In the genomic region with DNA sequence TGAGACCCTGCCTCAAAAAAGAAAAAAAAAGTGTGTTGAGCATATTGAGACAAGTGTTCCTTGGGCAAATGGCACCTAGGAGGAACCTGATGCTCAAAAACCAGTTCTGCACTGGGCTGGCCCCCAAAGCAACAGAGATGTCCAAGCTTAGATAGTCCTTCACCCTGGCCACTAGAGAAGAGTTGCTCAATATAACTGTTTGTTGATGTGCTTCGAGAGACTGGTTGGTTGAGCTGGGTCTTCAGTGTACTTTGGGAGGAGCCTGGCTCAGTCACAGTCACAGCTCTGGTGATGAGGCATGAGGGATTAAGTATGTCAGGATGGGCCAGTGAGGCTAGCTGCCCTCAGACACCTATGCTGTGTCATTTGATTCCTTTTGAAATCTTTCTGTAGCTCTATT, we compare ENCODE assay signal across 2 cellular contexts.
A peak's percentile ranks its signal among the peaks of the same experiment; 100 is the strongest.
TF ChIP-seq lines count a peak whose summit lies in the region.

No MANE protein-coding gene starts in this region.

TF ChIP-seq in IMR-90, 13 proteins besides CTCF, POLR2A, EP300 and RAD21:
- 0 out of 2 replicates have a peak, but pooled peaks have one; percentile 8 for TF ChIP-seq CEBPB (IDR thresholded peaks at IDR 0.05; ENCODE audit: low read depth, low read length)
- TF ChIP-seq MAZ (IDR thresholded peaks at IDR 0.05; ENCODE audit: borderline replicate concordance, low read depth, low read length), result no peak

TF ChIP-seq in HepG2, 621 proteins besides CTCF, POLR2A, EP300 and RAD21 (continues in another document):
- TF ChIP-seq SAP130 (CRISPR knock-in tag; IDR thresholded peaks at IDR 0.05; ENCODE audit: low read depth) (peak; percentile 28; the same call in 1 of the 2 replicates), BCLAF1 (IDR thresholded peaks at IDR 0.05) (no peak), PCBP1 (IDR thresholded peaks at IDR 0.05; ENCODE audit: borderline replicate concordance, low read depth, low read length) (no peak), ATF7-NPFF (CRISPR knock-in tag; IDR thresholded peaks at IDR 0.05; ENCODE audit: low read depth) (no peak), CEBPG (CRISPR knock-in tag; IDR thresholded peaks at IDR 0.05) (peak; percentile 86), ZNF749 (CRISPR knock-in tag; IDR thresholded peaks at IDR 0.05; ENCODE audit: borderline replicate concordance) (no peak), KLF12 (CRISPR knock-in tag; IDR thresholded peaks at IDR 0.05; ENCODE audit: borderline replicate concordance) (no peak), NFE2L1 (CRISPR knock-in tag; IDR thresholded peaks at IDR 0.05; ENCODE audit: borderline replicate concordance) (no peak), ZNF644 (CRISPR knock-in tag; IDR thresholded peaks at IDR 0.05; ENCODE audit: low read depth) (peak; percentile 77), TBX3 (IDR thresholded peaks at IDR 0.05; ENCODE audit: borderline replicate concordance) (no peak), ZNF224 (CRISPR knock-in tag; IDR thresholded peaks at IDR 0.05) (no peak), BRF2 (CRISPR knock-in tag; IDR thresholded peaks at IDR 0.05) (no peak), KLF16 (CRISPR knock-in tag; IDR thresholded peaks at IDR 0.05) (no peak), YEATS2 (CRISPR knock-in tag; IDR thresholded peaks at IDR 0.05; ENCODE audit: borderline replicate concordance) (no peak), ZFP91 (CRISPR knock-in tag; IDR thresholded peaks at IDR 0.05; ENCODE audit: borderline replicate concordance) (no peak), ZNF331 (CRISPR knock-in tag; IDR thresholded peaks at IDR 0.05) (0 out of 2 replicates have a peak, but pooled peaks have one; percentile 21), TMF1 (CRISPR knock-in tag; IDR thresholded peaks at IDR 0.05; ENCODE audit: low read depth) (no peak), TEF (CRISPR knock-in tag; IDR thresholded peaks at IDR 0.05) (no peak), ZXDC (CRISPR knock-in tag; IDR thresholded peaks at IDR 0.05) (no peak), SMARCC2 (IDR thresholded peaks at IDR 0.05) (no peak), KLF15 (CRISPR knock-in tag; IDR thresholded peaks at IDR 0.05; ENCODE audit: borderline replicate concordance) (no peak), ZNF652 (CRISPR knock-in tag; IDR thresholded peaks at IDR 0.05; ENCODE audit: borderline replicate concordance, low read depth) (no peak), JUN (CRISPR knock-in tag; IDR thresholded peaks at IDR 0.05) (no peak), ZBTB21 (CRISPR knock-in tag; IDR thresholded peaks at IDR 0.05) (no peak), ZNF232 (CRISPR knock-in tag; IDR thresholded peaks at IDR 0.05; ENCODE audit: borderline replicate concordance) (no peak), NFRKB (IDR thresholded peaks at IDR 0.05) (no peak), RXRB (CRISPR knock-in tag; IDR thresholded peaks at IDR 0.05; ENCODE audit: borderline replicate concordance) (peak; percentile 31; the same call in 1 of the 2 replicates), SOX13 (IDR thresholded peaks at IDR 0.05) (no peak), SOX13 (CRISPR knock-in tag; conservative IDR thresholded peaks at IDR 0.05 in 1 of 2, IDR thresholded peaks at IDR 0.05 in 1 of 2) (0 out of 4 replicates have a peak, but pooled peaks of 1 of the 2 experiments have one; percentile 15), TEAD3 (CRISPR knock-in tag; optimal IDR thresholded peaks at IDR 0.05; ENCODE audit: borderline replicate concordance) (no peak), ZMYM4 (CRISPR knock-in tag; IDR thresholded peaks at IDR 0.05) (peak; percentile 53), ZIK1 (CRISPR knock-in tag; IDR thresholded peaks at IDR 0.05; ENCODE audit: borderline replicate concordance, low read depth) (no peak), ZBTB1 (CRISPR knock-in tag; IDR thresholded peaks at IDR 0.05; ENCODE audit: borderline replicate concordance) (no peak), ZNF296 (CRISPR knock-in tag; conservative IDR thresholded peaks at IDR 0.05) (no peak), PRPF4 (IDR thresholded peaks at IDR 0.05; ENCODE audit: low read depth, low read length, poor library complexity, severe bottlenecking) (no peak), EZH2 (conservative IDR thresholded peaks at IDR 0.05; ENCODE audit: low read depth, low read length) (no peak), ZNF263 (CRISPR knock-in tag; IDR thresholded peaks at IDR 0.05) (peak; percentile 20; the same call in 1 of the 2 replicates), NPAS2 (CRISPR knock-in tag; IDR thresholded peaks at IDR 0.05; ENCODE audit: borderline replicate concordance) (no peak), CEBPB (IDR thresholded peaks at IDR 0.05; ENCODE audit: borderline replicate concordance, low read depth, low read length) (peak; percentile 84)
- TF ChIP-seq, protein P1, sequence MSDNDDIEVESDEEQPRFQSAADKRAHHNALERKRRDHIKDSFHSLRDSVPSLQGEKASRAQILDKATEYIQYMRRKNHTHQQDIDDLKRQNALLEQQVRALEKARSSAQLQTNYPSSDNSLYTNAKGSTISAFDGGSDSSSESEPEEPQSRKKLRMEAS (IDR thresholded peaks at IDR 0.05), result no peak
- TF ChIP-seq, protein P2, sequence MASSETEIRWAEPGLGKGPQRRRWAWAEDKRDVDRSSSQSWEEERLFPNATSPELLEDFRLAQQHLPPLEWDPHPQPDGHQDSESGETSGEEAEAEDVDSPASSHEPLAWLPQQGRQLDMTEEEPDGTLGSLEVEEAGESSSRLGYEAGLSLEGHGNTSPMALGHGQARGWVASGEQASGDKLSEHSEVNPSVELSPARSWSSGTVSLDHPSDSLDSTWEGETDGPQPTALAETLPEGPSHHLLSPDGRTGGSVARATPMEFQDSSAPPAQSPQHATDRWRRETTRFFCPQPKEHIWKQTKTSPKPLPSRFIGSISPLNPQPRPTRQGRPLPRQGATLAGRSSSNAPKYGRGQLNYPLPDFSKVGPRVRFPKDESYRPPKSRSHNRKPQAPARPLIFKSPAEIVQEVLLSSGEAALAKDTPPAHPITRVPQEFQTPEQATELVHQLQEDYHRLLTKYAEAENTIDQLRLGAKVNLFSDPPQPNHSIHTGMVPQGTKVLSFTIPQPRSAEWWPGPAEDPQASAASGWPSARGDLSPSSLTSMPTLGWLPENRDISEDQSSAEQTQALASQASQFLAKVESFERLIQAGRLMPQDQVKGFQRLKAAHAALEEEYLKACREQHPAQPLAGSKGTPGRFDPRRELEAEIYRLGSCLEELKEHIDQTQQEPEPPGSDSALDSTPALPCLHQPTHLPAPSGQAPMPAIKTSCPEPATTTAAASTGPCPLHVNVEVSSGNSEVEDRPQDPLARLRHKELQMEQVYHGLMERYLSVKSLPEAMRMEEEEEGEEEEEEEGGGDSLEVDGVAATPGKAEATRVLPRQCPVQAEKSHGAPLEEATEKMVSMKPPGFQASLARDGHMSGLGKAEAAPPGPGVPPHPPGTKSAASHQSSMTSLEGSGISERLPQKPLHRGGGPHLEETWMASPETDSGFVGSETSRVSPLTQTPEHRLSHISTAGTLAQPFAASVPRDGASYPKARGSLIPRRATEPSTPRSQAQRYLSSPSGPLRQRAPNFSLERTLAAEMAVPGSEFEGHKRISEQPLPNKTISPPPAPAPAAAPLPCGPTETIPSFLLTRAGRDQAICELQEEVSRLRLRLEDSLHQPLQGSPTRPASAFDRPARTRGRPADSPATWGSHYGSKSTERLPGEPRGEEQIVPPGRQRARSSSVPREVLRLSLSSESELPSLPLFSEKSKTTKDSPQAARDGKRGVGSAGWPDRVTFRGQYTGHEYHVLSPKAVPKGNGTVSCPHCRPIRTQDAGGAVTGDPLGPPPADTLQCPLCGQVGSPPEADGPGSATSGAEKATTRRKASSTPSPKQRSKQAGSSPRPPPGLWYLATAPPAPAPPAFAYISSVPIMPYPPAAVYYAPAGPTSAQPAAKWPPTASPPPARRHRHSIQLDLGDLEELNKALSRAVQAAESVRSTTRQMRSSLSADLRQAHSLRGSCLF (CRISPR knock-in tag; IDR thresholded peaks at IDR 0.05; ENCODE audit: borderline replicate concordance), result no peak
- TF ChIP-seq, protein P3, sequence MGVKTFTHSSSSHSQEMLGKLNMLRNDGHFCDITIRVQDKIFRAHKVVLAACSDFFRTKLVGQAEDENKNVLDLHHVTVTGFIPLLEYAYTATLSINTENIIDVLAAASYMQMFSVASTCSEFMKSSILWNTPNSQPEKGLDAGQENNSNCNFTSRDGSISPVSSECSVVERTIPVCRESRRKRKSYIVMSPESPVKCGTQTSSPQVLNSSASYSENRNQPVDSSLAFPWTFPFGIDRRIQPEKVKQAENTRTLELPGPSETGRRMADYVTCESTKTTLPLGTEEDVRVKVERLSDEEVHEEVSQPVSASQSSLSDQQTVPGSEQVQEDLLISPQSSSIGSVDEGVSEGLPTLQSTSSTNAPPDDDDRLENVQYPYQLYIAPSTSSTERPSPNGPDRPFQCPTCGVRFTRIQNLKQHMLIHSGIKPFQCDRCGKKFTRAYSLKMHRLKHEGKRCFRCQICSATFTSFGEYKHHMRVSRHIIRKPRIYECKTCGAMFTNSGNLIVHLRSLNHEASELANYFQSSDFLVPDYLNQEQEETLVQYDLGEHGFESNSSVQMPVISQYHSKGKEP (CRISPR knock-in tag; IDR thresholded peaks at IDR 0.05), result no peak
